ENCODE assay signal across 8 cellular contexts in the genomic region with DNA sequence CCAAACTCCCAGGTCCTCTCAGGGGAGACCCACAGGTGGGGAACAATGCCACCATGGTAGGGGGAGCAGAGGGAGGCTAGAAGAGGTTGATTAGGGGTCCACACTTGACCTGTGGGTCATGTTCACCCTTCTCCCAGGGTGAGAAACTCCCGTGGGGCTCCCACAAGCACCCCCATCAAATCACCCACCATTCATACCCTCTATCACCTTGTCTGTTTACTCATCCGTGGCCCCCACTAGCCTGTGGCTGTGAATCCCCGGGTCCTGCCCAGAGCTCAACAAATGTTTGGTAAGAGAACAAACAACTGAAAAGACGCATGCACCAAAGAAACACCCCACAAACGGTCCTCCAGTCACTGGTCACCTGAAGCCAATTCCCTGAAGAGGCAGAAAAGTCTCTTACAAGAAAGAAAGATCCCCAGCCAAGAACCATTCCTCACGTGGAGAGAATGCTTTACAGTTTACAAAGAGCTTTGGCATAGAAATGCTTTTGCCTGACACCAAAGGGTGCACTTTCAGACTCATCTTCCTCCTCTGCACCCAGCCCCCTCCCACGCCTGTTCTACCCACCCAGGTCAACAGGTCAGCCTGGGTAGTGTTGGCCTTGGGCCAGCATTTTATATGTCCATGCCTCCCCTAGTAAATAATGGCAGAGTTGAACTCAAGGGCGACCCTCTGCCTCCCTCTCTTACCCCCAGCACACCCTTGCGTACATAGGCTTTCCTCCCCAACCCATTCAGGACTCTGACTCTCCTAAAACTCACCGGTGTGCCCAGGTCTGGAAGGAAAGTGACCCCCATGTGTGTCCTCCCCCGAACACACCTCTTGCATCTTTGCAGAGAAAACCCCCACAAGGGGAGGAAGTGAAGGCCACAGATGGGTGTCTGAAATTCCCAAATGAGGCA. TPM values are rescaled to one million over a fixed set of nuclear protein-coding genes. Genes with fewer than 3 reads are reported as not detected.
DNase-seq lines count a peak whose midpoint lies in the region; ATAC-seq, FAIRE-seq and TF ChIP-seq lines count a peak whose summit lies in the region.

No MANE protein-coding gene starts in this region.

- H2BK15ac ChIP-seq in mesenchymal stem cell (ENCODE audit: low read depth, poor library complexity, severe bottlenecking): no peak overlapping the region

- H3K23ac ChIP-seq in mesenchymal stem cell (ENCODE audit: low read length in 2 of 2): no peak overlapping the region

- no peak for TF ChIP-seq EP300 in GM12878 (IDR thresholded peaks at IDR 0.05; ENCODE audit: borderline replicate concordance in 1 of 2, control insufficient read depth in 1 of 2, low read depth in 2 of 2, low read length in 2 of 2)

- H2BK120ac ChIP-seq in mesenchymal stem cell (ENCODE audit: low read depth, low read length): peak overlapping the region; percentile 9

- peaks cover 2 to 3% of the 10 kb centered on the region in 2 experiments; a peak in 2 of 4 replicates for H3K27me3 ChIP-seq in GM12878 (replicated peaks in 1 of 2; ENCODE audit: control insufficient read depth in 2 of 2, insufficient read depth in 2 of 2, low read length in 1 of 2)
- no peaks in the 10 kb centered on the region for H3K27me3 ChIP-seq in mesenchymal stem cell (ENCODE audit: control insufficient read depth in 1 of 2, insufficient read depth in 1 of 2, low read length in 2 of 2)

- H2AFZ ChIP-seq in GM12878 (ENCODE audit: control insufficient read depth, low read depth, low read length) (no peak overlapping the region), mesenchymal stem cell (ENCODE audit: low read depth, low read length) (no peak overlapping the region)

- CTCF ChIA-PET in GM12878 (lab: Yijun Ruan, JAX): no interaction called here

- no peak for TF ChIP-seq RAD21 in GM12878 (IDR thresholded peaks at IDR 0.05; ENCODE audit: insufficient read depth, low read depth, low read length)

- H3K36me3 ChIP-seq in GM12878 (ENCODE audit: control insufficient read depth in 2 of 2, insufficient read depth in 2 of 2, low read length in 1 of 2): no peaks in the 10 kb centered on the region
- peaks cover 23 to 29% of the 10 kb centered on the region in 2 experiments for H3K36me3 ChIP-seq in mesenchymal stem cell (ENCODE audit: control insufficient read depth in 1 of 2, insufficient read depth in 2 of 2, low read depth in 1 of 2, low read length in 2 of 2)

- H3K4me3 Mint-ChIP-seq in activated naive CD4-positive, alpha-beta T cell treated with anti-CD3 and anti-CD28 coated beads, Interleukin-2, amount 50 U/mL, for 24 hours: peak overlapping the region; percentile 86
- H3K4me3 Mint-ChIP-seq in type B pancreatic cell: peak overlapping the region; percentile 90

- H3K9ac ChIP-seq in GM12878 (ENCODE audit: control insufficient read depth, insufficient read depth, low read length) (no peak overlapping the region), mesenchymal stem cell (ENCODE audit: low read length) (peak overlapping the region; percentile 94)

- H2BK5ac ChIP-seq in mesenchymal stem cell (ENCODE audit: low read depth, low read length, poor library complexity, severe bottlenecking): peak overlapping the region; percentile 57

- H3K9me3 ChIP-seq in GM12878 (replicated peaks; ENCODE audit: control insufficient read depth, insufficient read depth, low read length) (no peaks in the 10 kb centered on the region), mesenchymal stem cell (ENCODE audit: control insufficient read depth, low read length) (no peaks in the 10 kb centered on the region)

- SMC1A ChIA-PET in GM12878 (lab: Charles Lee; ENCODE audit: uncharacterized antibody, unreplicated experiment): interaction anchor here (0.6 to 0.7 kb wide), 2 partner anchors 39 to 95 kb away, joined by 3 read pairs; no protein-coding TSS in a partner anchor

- H3K4ac ChIP-seq in mesenchymal stem cell (ENCODE audit: low read depth in 1 of 2, low read length in 2 of 2): peak overlapping the region in 1 of 2 experiments; percentile 76

- intact Hi-C loops in GM12878 (cut with micrococcal nuclease; ENCODE audit: unreplicated experiment): no loop called here

- POLR2A ChIA-PET in GM12878 (lab: Charles Lee): no interaction called here

- no peak overlapping the region for H2AK5ac ChIP-seq in mesenchymal stem cell (ENCODE audit: low read length, severe bottlenecking)

- WGBS in GM12878 (ENCODE audit: insufficient coverage, insufficient replicate concordance, low lambda C conversion rate, missing lambda C conversion rate): 29% methylated on average over 11 of the region's 11 CpGs
- 45% methylated on average over 9 of the region's 11 CpGs for WGBS in mesenchymal stem cell

- H4K20me1 ChIP-seq in GM12878 (ENCODE audit: control insufficient read depth, insufficient read depth): no peaks in the 10 kb centered on the region

- H4K91ac ChIP-seq in mesenchymal stem cell (ENCODE audit: low read length): peak overlapping the region; percentile 5

- H2BK12ac ChIP-seq in mesenchymal stem cell (ENCODE audit: low read length in 2 of 2): peak overlapping the region in 1 of 2 experiments; percentile 17

- DNase-seq in activated naive CD4-positive, alpha-beta T cell treated with anti-CD3 and anti-CD28 coated beads, Interleukin-2, amount 50 U/mL, for 72 hours (ENCODE audit: low spot score in 2 of 2): no peak
- no peak for DNase-seq in GM12878 (ENCODE audit: low read depth, low spot score)
- DNase-seq in mesenchymal stem cell: peak; percentile 27
- DNase-seq in type B pancreatic cell (ENCODE audit: extremely low spot score, unreplicated experiment): no peak
- DNase-seq in NCI-H1048 (lab: John Stamatoyannopoulos, UW): no peak
- DNase-seq in hypothalamus (lab: John Stamatoyannopoulos, UW): no peak

- peaks cover 22% of the 10 kb centered on the region for H3K4me1 Mint-ChIP-seq in activated naive CD4-positive, alpha-beta T cell treated with anti-CD3 and anti-CD28 coated beads, Interleukin-2, amount 50 U/mL, for 24 hours
- H3K4me1 Mint-ChIP-seq in type B pancreatic cell (ENCODE audit: unreplicated experiment): peaks cover 25% of the 10 kb centered on the region

- BruUV-seq in GM12878 (replicated peaks; lab: Mats Ljungman, UMichigan): TSS peak; percentile 68

- H3K4me3 ChIP-seq in GM12878 (peak overlapping the region; percentile 62; the same call in 1 of the 2 replicates), mesenchymal stem cell (ENCODE audit: insufficient read depth in 1 of 2, low read depth in 1 of 2, low read length in 2 of 2) (peak overlapping the region; percentile 85 to 89)

- RAD21 ChIA-PET in GM12878 (lab: Charles Lee; ENCODE audit: unreplicated experiment): interaction anchor here (1.7 kb wide), 1 partner anchor 45 kb away, joined by 4 read pairs; no protein-coding TSS in a partner anchor

- H3K18ac ChIP-seq in mesenchymal stem cell (ENCODE audit: low read depth in 1 of 2, low read length in 2 of 2): peak overlapping the region; percentile 67 to 72

- H3K79me1 ChIP-seq in mesenchymal stem cell (replicated peaks; ENCODE audit: low read length, poor library complexity, severe bottlenecking): peaks cover 25% of the 10 kb centered on the region

- no peak for FAIRE-seq in GM12878 (lab: Jason Lieb, UNC)

- ATAC-seq in activated naive CD4-positive, alpha-beta T cell treated with anti-CD3 and anti-CD28 coated beads, Interleukin-2, amount 50 U/mL, for 72 hours: no peak
- ATAC-seq in GM12878 (no peak), GM18520 (IDR thresholded peaks at IDR 0.05; ENCODE audit: unreplicated experiment) (no peak)

- TF ChIP-seq POLR2A in GM12878 (IDR thresholded peaks at IDR 0.05; ENCODE audit: low read depth, low read length): no peak

- no peaks in the 10 kb centered on the region for H3K79me2 ChIP-seq in GM12878 (ENCODE audit: control insufficient read depth, insufficient read depth, low read length)

- no peaks in the 10 kb centered on the region for H3K27me3 Mint-ChIP-seq in activated naive CD4-positive, alpha-beta T cell treated with anti-CD3 and anti-CD28 coated beads, Interleukin-2, amount 50 U/mL, for 24 hours
- peaks cover 24% of the 10 kb centered on the region for H3K27me3 Mint-ChIP-seq in type B pancreatic cell

- peak overlapping the region in 1 of 2 experiments; percentile 68 for H3K14ac ChIP-seq in mesenchymal stem cell (ENCODE audit: low read length in 2 of 2)

- in situ Hi-C loops in GM12878 (cut with MboI): no loop called here

- peak overlapping the region; percentile 96 for H3K4me2 ChIP-seq in GM12878 (ENCODE audit: control insufficient read depth, insufficient read depth)
- H3K4me2 ChIP-seq in mesenchymal stem cell (ENCODE audit: low read length, poor library complexity, severe bottlenecking): peak overlapping the region; percentile 90

- TF ChIP-seq CTCF in GM12878 (IDR thresholded peaks at IDR 0.05 in 2 of 3, conservative IDR thresholded peaks at IDR 0.05 in 1 of 3; ENCODE audit: control insufficient read depth in 2 of 3, extremely low read depth in 1 of 3, insufficient read depth in 1 of 3, low read depth in 3 of 3, low read length in 3 of 3) (no peak), type B pancreatic cell (conservative IDR thresholded peaks at IDR 0.05) (no peak)

- H4K8ac ChIP-seq in mesenchymal stem cell (ENCODE audit: low read length): no peak overlapping the region

- peaks cover 18% of the 10 kb centered on the region for H3K4me1 ChIP-seq in GM12878 (ENCODE audit: control insufficient read depth, insufficient read depth, low read length)
- H3K4me1 ChIP-seq in mesenchymal stem cell (ENCODE audit: control insufficient read depth, insufficient read depth, low read depth, low read length): peaks cover 42% of the 10 kb centered on the region

- no peak overlapping the region for H3K27ac ChIP-seq in GM12878 (ENCODE audit: control insufficient read depth, insufficient read depth)
- H3K27ac ChIP-seq in mesenchymal stem cell (ENCODE audit: low read length, poor library complexity, severe bottlenecking): peak overlapping the region; percentile 86

- H3K27ac Mint-ChIP-seq in activated naive CD4-positive, alpha-beta T cell treated with anti-CD3 and anti-CD28 coated beads, Interleukin-2, amount 50 U/mL, for 24 hours: no peak overlapping the region
- no peak overlapping the region for H3K27ac Mint-ChIP-seq in activated naive CD4-positive, alpha-beta T cell treated with anti-CD3 and anti-CD28 coated beads, Interleukin-2, amount 50 U/mL, for 72 hours
- H3K27ac Mint-ChIP-seq in type B pancreatic cell: peak overlapping the region; percentile 74

- no peaks in the 10 kb centered on the region for H3K36me3 Mint-ChIP-seq in activated naive CD4-positive, alpha-beta T cell treated with anti-CD3 and anti-CD28 coated beads, Interleukin-2, amount 50 U/mL, for 24 hours
- no peaks in the 10 kb centered on the region for H3K36me3 Mint-ChIP-seq in activated naive CD4-positive, alpha-beta T cell treated with anti-CD3 and anti-CD28 coated beads, Interleukin-2, amount 50 U/mL, for 72 hours
- H3K36me3 Mint-ChIP-seq in type B pancreatic cell: peaks cover 3% of the 10 kb centered on the region

- H3K9me3 Mint-ChIP-seq in activated naive CD4-positive, alpha-beta T cell treated with anti-CD3 and anti-CD28 coated beads, Interleukin-2, amount 50 U/mL, for 24 hours: no peaks in the 10 kb centered on the region
- no peaks in the 10 kb centered on the region for H3K9me3 Mint-ChIP-seq in activated naive CD4-positive, alpha-beta T cell treated with anti-CD3 and anti-CD28 coated beads, Interleukin-2, amount 50 U/mL, for 72 hours
- no peaks in the 10 kb centered on the region for H3K9me3 Mint-ChIP-seq in type B pancreatic cell

RNA-seq across cellular contexts. Expression of gene ZCCHC24, which starts 1.8 kb away (rescaled TPM):
- total RNA-seq in activated naive CD4-positive, alpha-beta T cell treated with anti-CD3 and anti-CD28 coated beads, Interleukin-2, amount 50 U/mL, for 72 hours: under 1 TPM; 0.43 to 0.74 TPM
- 0.51 and 0.54 TPM in 2 replicates for total RNA-seq in GM12878 (2013; cell fraction: nucleolus; rRNA removed)
- total RNA-seq in GM12878 (2014; rRNA removed) (not detected in 2 replicates), GM12878 (2014; rRNA removed; fragmentation: Illumina TruSeq; extraction: Trizol) (0.04 and 0.05 TPM in 2 replicates), GM12878 (2021) (0.24 and 0.62 TPM in 2 replicates), type B pancreatic cell (ENCODE audit: low replicate concordance) (2.7 and 29.1 TPM in 2 replicates)
- 0.09 TPM for polyA plus RNA-seq in GM12878 (2011; ENCODE audit: low read depth)
- polyA plus RNA-seq in GM12878 (2011; rRNA removed) (0.16 and 0.34 TPM in 2 replicates), GM12878 (2014; fragmentation: Illumina TruSeq; extraction: Trizol) (0.03 and 0.04 TPM in 2 replicates), GM12878 (2014; fragmentation: Nextera tagmentation; extraction: Ambion mirVana) (under 1 TPM in 1 of 2 experiments, not detected in 1; 0.02 TPM), GM12878 (2014; rRNA removed) (0.04 TPM in 2 replicates), GM12878 (2016; fragmentation: Nextera tagmentation; extraction: Ambion mirVana) (not detected)
- polyA plus RNA-seq in GM12878 (2011; cell fraction: cytosol; rRNA removed): 0.38 and 0.45 TPM in 2 replicates
- polyA plus RNA-seq in GM12878 (2011; cell fraction: nucleus; rRNA removed): 0.37 and 0.39 TPM in 2 replicates
- polyA plus RNA-seq in GM12878 (2012): 0.11 and 0.16 TPM in 2 replicates
- 0.22 and 0.57 TPM in 2 replicates for polyA minus RNA-seq in GM12878 (2011; rRNA and poly(A)+ RNA removed)
- polyA minus RNA-seq in GM12878 (2011; cell fraction: cytosol; rRNA and poly(A)+ RNA removed): 0.27 and 0.31 TPM in 2 replicates
- polyA minus RNA-seq in GM12878 (2011; cell fraction: nucleus; rRNA and poly(A)+ RNA removed): 0.24 and 0.29 TPM in 2 replicates
- 47.4 TPM for polyA plus RNA-seq in mesenchymal stem cell (2013, experiment 1 of 2)
- polyA plus RNA-seq in mesenchymal stem cell (2013, experiment 2 of 2): 49.0 TPM
